In the genomic region with DNA sequence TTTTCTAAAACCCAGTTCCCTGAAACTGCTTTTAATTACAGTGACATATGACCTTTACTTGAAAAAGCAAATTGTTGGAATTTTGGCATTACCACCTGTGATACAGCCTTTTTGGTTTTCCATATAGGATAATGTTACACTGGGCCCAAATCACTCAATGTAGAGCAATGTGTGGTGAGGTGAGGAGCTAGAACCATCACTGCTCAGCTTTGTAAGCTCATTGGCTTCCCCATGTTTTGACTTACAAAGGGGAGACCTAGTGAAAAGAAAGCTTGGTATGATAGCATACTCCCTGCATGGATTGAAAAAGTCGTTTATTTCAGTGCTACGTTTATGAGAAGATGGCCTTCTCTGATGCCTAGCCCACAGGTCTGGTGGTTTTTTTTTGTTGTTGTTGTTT, we compare ENCODE assay signal across 35 cellular contexts.
"Had no signal": no experiment of that assay in that cellular context is flagged by ENCODE, and none has a peak within 500 bp of the region (broad histone marks: within the 10 kb centered on the region; RNA-seq: fewer than 3 reads in every experiment).

No MANE protein-coding gene starts in this region.

- H3K4me3 ChIP-seq: adrenal gland, body of pancreas, breast epithelium had no signal

- H3K4me1 ChIP-seq: adrenal gland, body of pancreas, breast epithelium had no signal

- H3K9me3 Mint-ChIP-seq: activated CD4-positive, alpha-beta memory T cell treated with anti-CD3 and anti-CD28 coated beads, Interleukin-2, amount 10 ng/mL, durations not matched to agents 7 days and 5 days; activated CD4-positive, alpha-beta T cell treated with anti-CD3 and anti-CD28 coated beads, Interleukin-2, amount 10 ng/mL, durations not matched to agents 7 days and 5 days; activated T-helper 1 cell treated with anti-CD3 and anti-CD28 coated beads, Interleukin-12 subunit alpha, Interleukin-12 subunit beta, Interleukin-2, Interleukin-4 antibody, amounts not matched to agents 30 ng/mL and 10 ng/mL and 1 ng/mL, durations not matched to agents 14 hours and 24 hours and 36 hours had no signal

- H3K4me3 Mint-ChIP-seq: activated CD4-positive, alpha-beta memory T cell treated with anti-CD3 and anti-CD28 coated beads, Interleukin-2, amount 10 ng/mL, durations not matched to agents 7 days and 5 days; activated CD4-positive, alpha-beta T cell treated with anti-CD3 and anti-CD28 coated beads for 36 hours; activated CD4-positive, alpha-beta T cell treated with anti-CD3 and anti-CD28 coated beads, Interleukin-2, amount 10 ng/mL, durations not matched to agents 7 days and 5 days; activated CD8-positive, alpha-beta memory T cell treated with anti-CD3 and anti-CD28 coated beads, Interleukin-2, amount 10 ng/mL, durations not matched to agents 7 days and 5 days; activated CD8-positive, alpha-beta T cell treated with anti-CD3 and anti-CD28 coated beads, Interleukin-2, amount 10 ng/mL, durations not matched to agents 7 days and 5 days; activated naive CD4-positive, alpha-beta T cell treated with anti-CD3 and anti-CD28 coated beads for 36 hours; activated naive CD8-positive, alpha-beta T cell treated with anti-CD3 and anti-CD28 coated beads for 36 hours; activated T-cell treated with anti-CD3 and anti-CD28 coated beads, Interleukin-2, amount 50 U/mL, for 4 hours; activated T-cell treated with anti-CD3 and anti-CD28 coated beads, Interleukin-2, amount 50 U/mL, for 72 hours; activated T-helper 1 cell treated with anti-CD3 and anti-CD28 coated beads, Interleukin-12 subunit alpha, Interleukin-12 subunit beta, Interleukin-2, Interleukin-4 antibody, amounts not matched to agents 30 ng/mL and 10 ng/mL and 1 ng/mL, durations not matched to agents 14 hours and 24 hours and 36 hours; activated T-helper 17 cell treated with anti-CD3 and anti-CD28 coated beads, Interleukin-2, amount 50 U/mL, for 72 hours; T-cell; T-helper 2 cell treated with Interferon-gamma antibody and Interleukin-4, amounts not matched to agents 5 μg/mL and 100 μg/mL, for 36 hours had no signal

- H3K27me3 Mint-ChIP-seq: activated CD4-positive, alpha-beta memory T cell treated with anti-CD3 and anti-CD28 coated beads, Interleukin-2, amount 10 ng/mL, durations not matched to agents 7 days and 5 days; activated CD4-positive, alpha-beta T cell treated with anti-CD3 and anti-CD28 coated beads for 36 hours; activated CD4-positive, alpha-beta T cell treated with anti-CD3 and anti-CD28 coated beads, Interleukin-2, amount 10 ng/mL, durations not matched to agents 7 days and 5 days; activated CD8-positive, alpha-beta memory T cell treated with anti-CD3 and anti-CD28 coated beads, Interleukin-2, amount 10 ng/mL, durations not matched to agents 7 days and 5 days; activated naive CD8-positive, alpha-beta T cell treated with anti-CD3 and anti-CD28 coated beads for 36 hours; activated T-helper 17 cell treated with anti-CD3 and anti-CD28 coated beads, Interleukin-2, amount 50 U/mL, for 72 hours; T-cell had no signal

- H3K4me1 Mint-ChIP-seq: activated CD4-positive, alpha-beta memory T cell treated with anti-CD3 and anti-CD28 coated beads, Interleukin-2, amount 10 ng/mL, durations not matched to agents 7 days and 5 days; activated CD4-positive, alpha-beta T cell treated with anti-CD3 and anti-CD28 coated beads for 36 hours; activated CD4-positive, alpha-beta T cell treated with anti-CD3 and anti-CD28 coated beads, Interleukin-2, amount 10 ng/mL, durations not matched to agents 7 days and 5 days; activated CD8-positive, alpha-beta memory T cell treated with anti-CD3 and anti-CD28 coated beads, Interleukin-2, amount 10 ng/mL, durations not matched to agents 7 days and 5 days; activated naive CD8-positive, alpha-beta T cell treated with anti-CD3 and anti-CD28 coated beads for 36 hours; activated T-helper 17 cell treated with anti-CD3 and anti-CD28 coated beads, Interleukin-2, amount 50 U/mL, for 72 hours; T-cell had no signal

- H3K27ac Mint-ChIP-seq: activated CD4-positive, alpha-beta memory T cell treated with anti-CD3 and anti-CD28 coated beads, Interleukin-2, amount 10 ng/mL, durations not matched to agents 7 days and 5 days; activated CD4-positive, alpha-beta T cell treated with anti-CD3 and anti-CD28 coated beads for 36 hours; activated CD4-positive, alpha-beta T cell treated with anti-CD3 and anti-CD28 coated beads, Interleukin-2, amount 10 ng/mL, durations not matched to agents 7 days and 5 days; activated CD8-positive, alpha-beta memory T cell treated with anti-CD3 and anti-CD28 coated beads, Interleukin-2, amount 10 ng/mL, durations not matched to agents 7 days and 5 days; activated CD8-positive, alpha-beta T cell treated with anti-CD3 and anti-CD28 coated beads, Interleukin-2, amount 10 ng/mL, durations not matched to agents 7 days and 5 days; activated naive CD4-positive, alpha-beta T cell treated with anti-CD3 and anti-CD28 coated beads for 36 hours; activated naive CD4-positive, alpha-beta T cell treated with anti-CD3 and anti-CD28 coated beads, Interleukin-2, amount 50 U/mL, for 72 hours; activated naive CD8-positive, alpha-beta T cell treated with anti-CD3 and anti-CD28 coated beads for 36 hours; activated T-cell treated with anti-CD3 and anti-CD28 coated beads, Interleukin-2, amount 50 U/mL, for 72 hours; activated T-helper 1 cell treated with anti-CD3 and anti-CD28 coated beads, Interleukin-12 subunit alpha, Interleukin-12 subunit beta, Interleukin-2, Interleukin-4 antibody, amounts not matched to agents 30 ng/mL and 10 ng/mL and 1 ng/mL, durations not matched to agents 14 hours and 24 hours and 36 hours; activated T-helper 17 cell treated with anti-CD3 and anti-CD28 coated beads, Interleukin-2, amount 50 U/mL, for 72 hours; T-cell; T-helper 2 cell treated with Interferon-gamma antibody and Interleukin-4, amounts not matched to agents 5 μg/mL and 100 μg/mL, for 36 hours had no signal

- H3K36me3 ChIP-seq: adrenal gland, brain microvascular endothelial cell, breast epithelium had no signal

- H3K36me3 Mint-ChIP-seq: activated CD8-positive, alpha-beta memory T cell treated with anti-CD3 and anti-CD28 coated beads, Interleukin-2, amount 10 ng/mL, durations not matched to agents 7 days and 5 days; activated naive CD4-positive, alpha-beta T cell treated with anti-CD3 and anti-CD28 coated beads, Interleukin-2, amount 50 U/mL, for 72 hours; activated naive CD8-positive, alpha-beta T cell treated with anti-CD3 and anti-CD28 coated beads for 36 hours; T-cell had no signal

- ATAC-seq: activated CD4-positive, alpha-beta T cell treated with anti-CD3 and anti-CD28 coated beads for 36 hours; activated CD4-positive, CD25-positive, alpha-beta regulatory T cell treated with anti-CD3 and anti-CD28 coated beads, Interleukin-2, amount 50 U/mL, for 24 hours; activated CD8-positive, alpha-beta memory T cell treated with anti-CD3 and anti-CD28 coated beads, Interleukin-2, amount 10 ng/mL, durations not matched to agents 7 days and 5 days; activated CD8-positive, alpha-beta T cell treated with anti-CD3 and anti-CD28 coated beads, Interleukin-2, amount 10 ng/mL, durations not matched to agents 7 days and 5 days; activated naive CD4-positive, alpha-beta T cell treated with anti-CD3 and anti-CD28 coated beads, Interleukin-2, amount 50 U/mL, for 72 hours; activated T-cell treated with anti-CD3 and anti-CD28 coated beads, Interleukin-2, amount 50 U/mL, for 4 hours; activated T-cell treated with anti-CD3 and anti-CD28 coated beads, Interleukin-2, amount 50 U/mL, for 72 hours; activated T-helper 17 cell treated with anti-CD3 and anti-CD28 coated beads, Interleukin-2, amount 50 U/mL, for 72 hours; body of pancreas; T-cell had no signal

- H3K9me3 ChIP-seq: adrenal gland, body of pancreas, breast epithelium had no signal

- DNase-seq: activated CD4-positive, alpha-beta memory T cell treated with anti-CD3 and anti-CD28 coated beads, Interleukin-2, amount 10 ng/mL, durations not matched to agents 7 days and 5 days; activated CD4-positive, alpha-beta T cell treated with anti-CD3 and anti-CD28 coated beads for 1 hour; activated CD4-positive, alpha-beta T cell treated with anti-CD3 and anti-CD28 coated beads for 36 hours; activated CD4-positive, alpha-beta T cell treated with anti-CD3 and anti-CD28 coated beads for 48 hours; activated CD4-positive, alpha-beta T cell treated with anti-CD3 and anti-CD28 coated beads, Interleukin-2, amount 10 ng/mL, durations not matched to agents 7 days and 5 days; activated CD4-positive, alpha-beta T cell treated with anti-CD3 and anti-CD28 coated beads, Interleukin-2, amount 50 U/mL, for 48 hours; activated CD4-positive, CD25-positive, alpha-beta regulatory T cell; activated CD8-positive, alpha-beta memory T cell treated with anti-CD3 and anti-CD28 coated beads for 24 hours; activated CD8-positive, alpha-beta memory T cell treated with anti-CD3 and anti-CD28 coated beads, Interleukin-2, amount 10 ng/mL, durations not matched to agents 7 days and 5 days; activated CD8-positive, alpha-beta memory T cell treated with anti-CD3 and anti-CD28 coated beads, Interleukin-2, amount 50 U/mL, for 48 hours; activated CD8-positive, alpha-beta T cell treated with anti-CD3 and anti-CD28 coated beads, Interleukin-2, amount 10 ng/mL, durations not matched to agents 7 days and 5 days; activated effector memory CD4-positive, alpha-beta T cell treated with anti-CD3 and anti-CD28 coated beads, Interleukin-2, amount 50 U/mL, for 16 hours; activated gamma-delta T cell treated with Interleukin-2 at 50 U/mL for 16 hours; activated naive CD4-positive, alpha-beta T cell; activated naive CD4-positive, alpha-beta T cell treated with anti-CD3 and anti-CD28 coated beads for 36 hours; activated naive CD4-positive, alpha-beta T cell treated with anti-CD3 and anti-CD28 coated beads, Interleukin-2, amount 50 U/mL, for 16 hours; activated naive CD8-positive, alpha-beta T cell treated with anti-CD3 and anti-CD28 coated beads for 36 hours; activated T-cell treated with anti-CD3 and anti-CD28 coated beads, Interleukin-2, amount 50 U/mL, for 4 hours; activated T-cell treated with anti-CD3 and anti-CD28 coated beads, Interleukin-2, amount 50 U/mL, for 72 hours; adrenal gland; amniotic stem cell; aorta; body of pancreas; brain microvascular endothelial cell; central memory CD4-positive, alpha-beta T cell; T-cell; T-helper 2 cell; T-helper 9 cell had no signal

- H3K27me3 ChIP-seq: adrenal gland, body of pancreas, brain microvascular endothelial cell, breast epithelium had no signal

- H3K27ac ChIP-seq: adrenal gland, body of pancreas, brain microvascular endothelial cell, breast epithelium, VCaP had no signal
